Comparison of ENCODE assay signal across 15 cellular contexts in the genomic region with DNA sequence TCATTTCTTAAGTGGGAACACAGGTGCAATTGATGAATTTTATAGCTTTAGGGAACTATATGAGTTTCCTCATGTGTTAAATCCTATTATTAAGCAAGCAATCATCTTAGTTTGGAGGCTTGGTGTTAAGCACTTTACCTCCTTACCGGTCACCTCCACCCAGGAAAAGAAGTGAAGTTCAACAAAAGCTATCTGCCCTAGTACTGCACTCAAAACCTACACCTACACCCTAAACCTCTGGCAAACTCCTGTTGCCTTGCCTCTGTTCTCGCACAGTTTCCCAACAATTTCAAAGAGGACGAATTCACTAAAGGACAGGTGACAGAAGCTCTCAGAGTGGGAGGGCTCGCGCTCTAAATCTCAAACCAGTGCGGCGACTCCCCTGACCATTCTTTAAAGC.
DNase-seq lines count a peak whose midpoint lies in the region; ATAC-seq, FAIRE-seq and TF ChIP-seq lines count a peak whose summit lies in the region.
"Had no signal": no experiment of that assay in that cellular context is flagged by ENCODE, and none has a peak within 500 bp of the region (broad histone marks: within the 10 kb centered on the region; RNA-seq: fewer than 3 reads in every experiment).

No MANE protein-coding gene starts in this region.

- peak overlapping the region; percentile 58 for H3K4me3 ChIP-seq in A549
- H3K4me3 ChIP-seq in esophagus squamous epithelium, result peak overlapping the region; percentile 28 to 47 (median 34)
- peak overlapping the region; percentile 57 to 65 for H3K4me3 ChIP-seq in muscle layer of duodenum (ENCODE audit: low read depth in 1 of 2, low read length in 2 of 2)
- H3K4me3 ChIP-seq: BLaER1 had no signal

- 38% methylated on average over 7 of the region's 7 CpGs for WGBS in A549 (ENCODE audit: missing lambda C conversion rate)
- 20 to 54% methylated on average over 3 to 7 of the region's 7 CpGs for WGBS in esophagus squamous epithelium, 2 donors

- POLR2A ChIA-PET in A549 (lab: Yijun Ruan, JAX), result no interaction called here

- TF ChIP-seq POLR2A in A549 (IDR thresholded peaks at IDR 0.05; ENCODE audit: low read length) (no peak), esophagus squamous epithelium (IDR thresholded peaks at IDR 0.05) (no peak)

- TF ChIP-seq RAD21 in A549 (conservative IDR thresholded peaks at IDR 0.05 in 1 of 2, IDR thresholded peaks at IDR 0.05 in 1 of 2), result no peak

- DNase-seq in A549 (ENCODE audit: low read depth in 1 of 2, low spot score in 1 of 2), result no peak
- DNase-seq in OCI-M1 (lab: John Stamatoyannopoulos, UW), result peak; percentile 60
- DNase-seq in esophagus squamous epithelium (lab: John Stamatoyannopoulos, UW), result no peak
- no peak for DNase-seq in C1 segment of cervical spinal cord (lab: John Stamatoyannopoulos, UW)
- no peak for DNase-seq in activated gamma-delta T cell (lab: John Stamatoyannopoulos, UW)
- DNase-seq in ecto neural progenitor cell (ENCODE audit: low spot score), result no peak
- DNase-seq: activated CD4-positive, alpha-beta memory T cell treated with anti-CD3 and anti-CD28 coated beads, Interleukin-2, amount 10 ng/mL, durations not matched to agents 7 days and 5 days; effector CD4-positive, alpha-beta T cell; GF-D8; immature natural killer cell; NCI-H1694; T-helper 1 cell had no signal

- H3K27ac ChIP-seq in A549 (peak overlapping the region; percentile 67 to 76; a peak in 4 of 6 replicates), esophagus squamous epithelium (no peak overlapping the region), muscle layer of duodenum (ENCODE audit: low read length) (peak overlapping the region; percentile 39)
- H3K27ac ChIP-seq: BLaER1 had no signal

- no peaks in the 10 kb centered on the region for H3K36me3 ChIP-seq in esophagus squamous epithelium
- no peaks in the 10 kb centered on the region for H3K36me3 ChIP-seq in muscle layer of duodenum (ENCODE audit: control insufficient read depth in 1 of 2, insufficient read depth in 2 of 2, low read length in 2 of 2)
- H3K36me3 ChIP-seq: BLaER1 had no signal

- intact Hi-C loops in esophagus squamous epithelium (cut with DNase I), result no loop called here

- H3K27me3 ChIP-seq in esophagus squamous epithelium (no peaks in the 10 kb centered on the region), muscle layer of duodenum (ENCODE audit: low read depth, low read length) (no peaks in the 10 kb centered on the region)

- TF ChIP-seq CTCF in A549 (IDR thresholded peaks at IDR 0.05), result no peak
- no peak for TF ChIP-seq CTCF in esophagus squamous epithelium (IDR thresholded peaks at IDR 0.05)

- no peaks in the 10 kb centered on the region for H3K9me3 ChIP-seq in A549
- no peaks in the 10 kb centered on the region for H3K9me3 ChIP-seq in esophagus squamous epithelium
- no peaks in the 10 kb centered on the region for H3K9me3 ChIP-seq in muscle layer of duodenum (ENCODE audit: control insufficient read depth in 1 of 2, low read length in 2 of 2)

- no peak for TF ChIP-seq EP300 in A549 (IDR thresholded peaks at IDR 0.05)

- H3K4me1 ChIP-seq in A549, result no peaks in the 10 kb centered on the region
- no peaks in the 10 kb centered on the region for H3K4me1 ChIP-seq in esophagus squamous epithelium
- H3K4me1 ChIP-seq in muscle layer of duodenum (ENCODE audit: control insufficient read depth in 1 of 2, insufficient read depth in 2 of 2, low read length in 2 of 2), result peaks cover 0 to 3% of the 10 kb centered on the region in 2 donors
- H3K4me1 ChIP-seq: BLaER1 had no signal

- CTCF ChIA-PET in A549 (lab: Yijun Ruan, JAX), result interaction anchor here (0.6 to 0.7 kb wide), 2 partner anchors 49 to 89 kb away, joined by 3 read pairs; no protein-coding TSS in a partner anchor

- ATAC-seq in A549 (peak; percentile 45 to 66; a peak in 3 of 6 replicates), HG02642 (IDR thresholded peaks at IDR 0.05; ENCODE audit: poor library complexity, unreplicated experiment) (no peak)

- FAIRE-seq in A549 (lab: Jason Lieb, UNC), result peak; percentile 51

- peak overlapping the region; percentile 80 for H3K4me2 ChIP-seq in A549
- H3K4me2 ChIP-seq: BLaER1 had no signal

TF ChIP-seq in A549, 52 proteins besides CTCF, POLR2A, EP300 and RAD21:
- TF ChIP-seq TP53 (CRISPR knock-in tag; IDR thresholded peaks at IDR 0.05) (no peak), KDM5A (IDR thresholded peaks at IDR 0.05) (no peak), EHMT2 (IDR thresholded peaks at IDR 0.05; ENCODE audit: low read depth) (no peak), SMC3 (IDR thresholded peaks at IDR 0.05) (no peak), FOSL2 (IDR thresholded peaks at IDR 0.05) (no peak), FOSL2 (CRISPR knock-in tag; IDR thresholded peaks at IDR 0.05) (no peak), HMGXB4 (CRISPR knock-in tag; IDR thresholded peaks at IDR 0.05; ENCODE audit: borderline replicate concordance) (no peak), PHF8 (IDR thresholded peaks at IDR 0.05; ENCODE audit: borderline replicate concordance, low read depth) (no peak), MYC (IDR thresholded peaks at IDR 0.05; ENCODE audit: borderline replicate concordance, low read length) (no peak), HOXB5 (CRISPR knock-in tag; IDR thresholded peaks at IDR 0.05) (no peak), CHD2 (IDR thresholded peaks at IDR 0.05; ENCODE audit: low read length, partially characterized antibody) (no peak)
- TF ChIP-seq, protein P1, sequence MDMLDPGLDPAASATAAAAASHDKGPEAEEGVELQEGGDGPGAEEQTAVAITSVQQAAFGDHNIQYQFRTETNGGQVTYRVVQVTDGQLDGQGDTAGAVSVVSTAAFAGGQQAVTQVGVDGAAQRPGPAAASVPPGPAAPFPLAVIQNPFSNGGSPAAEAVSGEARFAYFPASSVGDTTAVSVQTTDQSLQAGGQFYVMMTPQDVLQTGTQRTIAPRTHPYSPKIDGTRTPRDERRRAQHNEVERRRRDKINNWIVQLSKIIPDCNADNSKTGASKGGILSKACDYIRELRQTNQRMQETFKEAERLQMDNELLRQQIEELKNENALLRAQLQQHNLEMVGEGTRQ (IDR thresholded peaks at IDR 0.05), result no peak

Comparison
In these comparisons a context has a peak if more than half of its experiments do, and no peak if none do; other contexts are left out.
1. H3K27ac ChIP-seq: peak in A549 (2 of 2) and muscle layer of duodenum (single experiment); none in esophagus squamous epithelium (0 of 4).
2. Peak in every context shown above with its lines, with median percentiles within 50 percentile points of each other: H3K4me3 ChIP-seq.